In the genomic region with DNA sequence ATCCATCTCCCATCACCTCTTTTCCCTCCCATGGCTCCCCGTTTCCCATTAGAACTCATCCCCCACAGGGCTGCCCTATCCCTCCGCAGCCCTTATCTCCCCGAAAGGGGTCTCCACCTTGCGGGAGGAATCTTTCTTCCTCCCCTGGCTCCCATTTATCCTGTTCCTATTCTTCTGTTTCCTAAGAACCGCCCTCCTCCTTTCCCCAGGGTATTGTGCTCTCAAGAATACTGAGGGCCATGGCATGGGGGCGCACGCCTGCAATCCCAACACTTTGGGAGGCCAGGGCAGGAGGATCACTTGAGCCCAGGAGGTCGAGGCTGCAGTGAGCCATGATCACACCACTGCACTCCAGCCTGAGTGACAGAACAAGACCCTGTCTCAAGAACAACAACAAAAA, we compare ENCODE assay signal across 9 cellular contexts. TPM values are rescaled to one million over a fixed set of nuclear protein-coding genes. Genes with fewer than 3 reads are reported as not detected.
DNase-seq lines count a peak whose midpoint lies in the region; ATAC-seq and TF ChIP-seq lines count a peak whose summit lies in the region.
"Had no signal": no experiment of that assay in that cellular context is flagged by ENCODE, and none has a peak within 500 bp of the region (broad histone marks: within the 10 kb centered on the region; RNA-seq: fewer than 3 reads in every experiment).

No MANE protein-coding gene starts in this region.

- intact Hi-C loops in colonic mucosa (cut with DNase I) (no loop called here), natural killer cell (cut with micrococcal nuclease) (loop anchor here (2.0 to 5.0 kb wide), 2 partner anchors 41 to 115 kb away; a partner anchor contains a TSS)

- H3K36me3 ChIP-seq in ACC112 (ENCODE audit: insufficient read depth, low read length) = no peaks in the 10 kb centered on the region
- no peaks in the 10 kb centered on the region for H3K36me3 ChIP-seq in GM23338 (ENCODE audit: insufficient read depth)
- no peaks in the 10 kb centered on the region for H3K36me3 ChIP-seq in colonic mucosa

- H3K9me2 ChIP-seq in GM23338 (ENCODE audit: insufficient read depth) = no peaks in the 10 kb centered on the region

- no peaks in the 10 kb centered on the region for H3K9me3 Mint-ChIP-seq in GM23338
- no peaks in the 10 kb centered on the region for H3K9me3 Mint-ChIP-seq in natural killer cell

- H3K4me3 Mint-ChIP-seq in GM23338 (peak overlapping the region; percentile 78), natural killer cell (peak overlapping the region; percentile 96)

- peaks cover 14% of the 10 kb centered on the region for H3K4me1 Mint-ChIP-seq in GM23338
- peaks cover 61 to 64% of the 10 kb centered on the region in 2 donors for H3K4me1 Mint-ChIP-seq in natural killer cell

- H4K20me1 ChIP-seq in GM23338 (replicated peaks; ENCODE audit: insufficient read depth) = no peaks in the 10 kb centered on the region

- H2AFZ ChIP-seq in ACC112 (ENCODE audit: low read length, unreplicated experiment) (peak overlapping the region; percentile 4), GM23338 (peak overlapping the region; percentile 100)

- TF ChIP-seq CTCF in GM23338 (conservative IDR thresholded peaks at IDR 0.05; ENCODE audit: low read depth in 2 of 2) = no peak
- no peak for TF ChIP-seq CTCF in colonic mucosa (IDR thresholded peaks at IDR 0.05)
- no peak for TF ChIP-seq CTCF in natural killer cell (IDR thresholded peaks at IDR 0.05)

- DNase-seq in GM23338 (ENCODE audit: low spot score) = peak; percentile 26
- no peak for DNase-seq in colonic mucosa
- DNase-seq in natural killer cell = no peak

- H3F3A ChIP-seq in GM23338 (replicated peaks; ENCODE audit: low read depth) = peaks cover 17% of the 10 kb centered on the region

- no peaks in the 10 kb centered on the region for H3K4me1 ChIP-seq in ACC112 (ENCODE audit: control insufficient read depth, insufficient read depth, low read length, unreplicated experiment)
- peaks cover 14% of the 10 kb centered on the region for H3K4me1 ChIP-seq in GM23338 (ENCODE audit: insufficient read depth)
- H3K4me1 ChIP-seq in colonic mucosa = no peaks in the 10 kb centered on the region

- H3K79me2 ChIP-seq in ACC112 (ENCODE audit: control insufficient read depth, insufficient read depth, low read length, unreplicated experiment) = no peaks in the 10 kb centered on the region
- H3K79me2 ChIP-seq in GM23338 (replicated peaks; ENCODE audit: insufficient read depth) = no peaks in the 10 kb centered on the region

- H3K36me3 Mint-ChIP-seq in GM23338 (ENCODE audit: low read depth) = no peaks in the 10 kb centered on the region
- peaks cover 8% of the 10 kb centered on the region for H3K36me3 Mint-ChIP-seq in natural killer cell

- H3K9me3 ChIP-seq in colonic mucosa = no peaks in the 10 kb centered on the region

- H3K9ac ChIP-seq in colonic mucosa (ENCODE audit: low read depth in 2 of 2, low read length in 2 of 2) = peak overlapping the region; percentile 16 to 72

- ATAC-seq in GM23338 (no peak), natural killer cell (no peak), HG03135 (IDR thresholded peaks at IDR 0.05; ENCODE audit: unreplicated experiment) (no peak), HG02571 (IDR thresholded peaks at IDR 0.05; ENCODE audit: unreplicated experiment) (no peak), HG03521 (IDR thresholded peaks at IDR 0.05; ENCODE audit: unreplicated experiment) (no peak), GM21825 (IDR thresholded peaks at IDR 0.05; ENCODE audit: unreplicated experiment) (no peak)

- peak overlapping the region; percentile 95 for H3K4me2 ChIP-seq in GM23338

- no peak overlapping the region for H3K27ac Mint-ChIP-seq in GM23338
- H3K27ac Mint-ChIP-seq in natural killer cell = peak overlapping the region; percentile 98 to 99

- H3K27ac ChIP-seq in ACC112 (ENCODE audit: low read depth, low read length) (no peak overlapping the region), GM23338 (ENCODE audit: low read depth) (no peak overlapping the region), colonic mucosa (no peak overlapping the region)

- H3K27me3 ChIP-seq in ACC112 (ENCODE audit: insufficient read depth, low read length) = peaks cover 37% of the 10 kb centered on the region
- peaks cover 33% of the 10 kb centered on the region for H3K27me3 ChIP-seq in GM23338 (ENCODE audit: insufficient read depth)
- H3K27me3 ChIP-seq in colonic mucosa = no peaks in the 10 kb centered on the region

- H3K4me3 ChIP-seq in ACC112 (ENCODE audit: low read depth, low read length) (peak overlapping the region; percentile 42; the same call in 1 of the 2 replicates), GM23338 (peak overlapping the region; percentile 85), colonic mucosa (peak overlapping the region; percentile 17)

- H3K27me3 Mint-ChIP-seq in GM23338 (ENCODE audit: insufficient read depth, low read depth, poor library complexity) = peaks cover 31% of the 10 kb centered on the region
- H3K27me3 Mint-ChIP-seq in natural killer cell (ENCODE audit: low read depth in 2 of 2) = no peaks in the 10 kb centered on the region

TF ChIP-seq in GM23338, 12 proteins besides CTCF, POLR2A, EP300 and RAD21 (continues in another document):
- no peak for TF ChIP-seq ZNF114 (CRISPR knock-in tag; IDR thresholded peaks at IDR 0.05)
- TF ChIP-seq CREB1 (CRISPR knock-in tag; IDR thresholded peaks at IDR 0.05; ENCODE audit: low read depth) = no peak
- TF ChIP-seq, protein P1, sequence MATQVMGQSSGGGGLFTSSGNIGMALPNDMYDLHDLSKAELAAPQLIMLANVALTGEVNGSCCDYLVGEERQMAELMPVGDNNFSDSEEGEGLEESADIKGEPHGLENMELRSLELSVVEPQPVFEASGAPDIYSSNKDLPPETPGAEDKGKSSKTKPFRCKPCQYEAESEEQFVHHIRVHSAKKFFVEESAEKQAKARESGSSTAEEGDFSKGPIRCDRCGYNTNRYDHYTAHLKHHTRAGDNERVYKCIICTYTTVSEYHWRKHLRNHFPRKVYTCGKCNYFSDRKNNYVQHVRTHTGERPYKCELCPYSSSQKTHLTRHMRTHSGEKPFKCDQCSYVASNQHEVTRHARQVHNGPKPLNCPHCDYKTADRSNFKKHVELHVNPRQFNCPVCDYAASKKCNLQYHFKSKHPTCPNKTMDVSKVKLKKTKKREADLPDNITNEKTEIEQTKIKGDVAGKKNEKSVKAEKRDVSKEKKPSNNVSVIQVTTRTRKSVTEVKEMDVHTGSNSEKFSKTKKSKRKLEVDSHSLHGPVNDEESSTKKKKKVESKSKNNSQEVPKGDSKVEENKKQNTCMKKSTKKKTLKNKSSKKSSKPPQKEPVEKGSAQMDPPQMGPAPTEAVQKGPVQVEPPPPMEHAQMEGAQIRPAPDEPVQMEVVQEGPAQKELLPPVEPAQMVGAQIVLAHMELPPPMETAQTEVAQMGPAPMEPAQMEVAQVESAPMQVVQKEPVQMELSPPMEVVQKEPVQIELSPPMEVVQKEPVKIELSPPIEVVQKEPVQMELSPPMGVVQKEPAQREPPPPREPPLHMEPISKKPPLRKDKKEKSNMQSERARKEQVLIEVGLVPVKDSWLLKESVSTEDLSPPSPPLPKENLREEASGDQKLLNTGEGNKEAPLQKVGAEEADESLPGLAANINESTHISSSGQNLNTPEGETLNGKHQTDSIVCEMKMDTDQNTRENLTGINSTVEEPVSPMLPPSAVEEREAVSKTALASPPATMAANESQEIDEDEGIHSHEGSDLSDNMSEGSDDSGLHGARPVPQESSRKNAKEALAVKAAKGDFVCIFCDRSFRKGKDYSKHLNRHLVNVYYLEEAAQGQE (IDR thresholded peaks at IDR 0.05; ENCODE audit: unreplicated experiment) = no peak
- TF ChIP-seq STAT1 (IDR thresholded peaks at IDR 0.05; ENCODE audit: unreplicated experiment) = no peak

RNA-seq across cellular contexts. Expression of a gene that starts 0.7 kb away (rescaled TPM):
- 2.7 and 4.8 TPM in 2 replicates for total RNA-seq in GM23338 (2014; rRNA removed; shearing (Covaris generic))
- polyA plus RNA-seq in GM23338 (2016; fragmentation: Nextera tagmentation; extraction: Ambion mirVana) = 4.6 and 4.7 TPM in 2 replicates
- total RNA-seq in colonic mucosa (1 to 10 TPM in 1 of 2 donors, under 1 TPM in 1; 0.69 to 2.7 TPM), natural killer cell (10 to 100 TPM; 27.0 to 48.1 (median 32.3) TPM)

RNA-seq across cellular contexts. Expression of a gene that starts 12.5 kb away (rescaled TPM):
- 8.2 and 10.7 TPM in 2 replicates for total RNA-seq in GM23338 (2014; rRNA removed; shearing (Covaris generic))
- 6.8 and 7.3 TPM in 2 replicates for polyA plus RNA-seq in GM23338 (2016; fragmentation: Nextera tagmentation; extraction: Ambion mirVana)
- total RNA-seq in colonic mucosa = 10 to 100 TPM; 34.3 to 41.1 TPM
- total RNA-seq in natural killer cell = 10 to 100 TPM; 40.7 to 72.5 (median 47.5) TPM

RNA-seq across cellular contexts. Expression of a gene that starts 33.2 kb away (rescaled TPM):
- 14.7 and 16.4 TPM in 2 replicates for total RNA-seq in GM23338 (2014; rRNA removed; shearing (Covaris generic))
- polyA plus RNA-seq in GM23338 (2016; fragmentation: Nextera tagmentation; extraction: Ambion mirVana) = 13.2 TPM in 2 replicates
- total RNA-seq in colonic mucosa = 1 to 10 TPM in 1 of 2 donors, under 1 TPM in 1; 0.67 to 1.0 TPM
- 1 to 10 TPM in 2 of 3 donors, not detected in 1; 1.2 to 1.4 TPM for total RNA-seq in natural killer cell
- total RNA-seq: SK-MEL-5 had no signal

RNA-seq across cellular contexts. Expression of a gene that starts 40.3 kb away (rescaled TPM):
- 8,626 and 33,360 TPM in 2 replicates for total RNA-seq in GM23338 (2014; rRNA removed; shearing (Covaris generic))
- polyA plus RNA-seq in GM23338 (2016; fragmentation: Nextera tagmentation; extraction: Ambion mirVana) = 15.3 and 43.0 TPM in 2 replicates
- over 10,000 TPM; 17,917 to 26,785 TPM for total RNA-seq in colonic mucosa
- total RNA-seq in natural killer cell = 1,000 to 10,000 TPM; 5,042 to 6,602 (median 5,874) TPM

RNA-seq across cellular contexts. Expression of a gene that starts 40.5 kb away (rescaled TPM):
- 2.4 and 6.9 TPM in 2 replicates for total RNA-seq in GM23338 (2014; rRNA removed; shearing (Covaris generic))
- polyA plus RNA-seq in GM23338 (2016; fragmentation: Nextera tagmentation; extraction: Ambion mirVana) = 18.4 and 20.8 TPM in 2 replicates
- total RNA-seq in colonic mucosa (10 to 100 TPM; 19.4 to 38.3 TPM), natural killer cell (10 to 100 TPM; 30.9 to 37.9 (median 36.8) TPM)

Comparison
In these comparisons a context has a peak if more than half of its experiments do, and no peak if none do; other contexts are left out.
1. H3K4me3 ChIP-seq: peak in every context shown above with its lines; median percentile 85 in GM23338; 42 in ACC112; 17 in colonic mucosa.